ENCODE assay signal across 11 cellular contexts in the genomic region with DNA sequence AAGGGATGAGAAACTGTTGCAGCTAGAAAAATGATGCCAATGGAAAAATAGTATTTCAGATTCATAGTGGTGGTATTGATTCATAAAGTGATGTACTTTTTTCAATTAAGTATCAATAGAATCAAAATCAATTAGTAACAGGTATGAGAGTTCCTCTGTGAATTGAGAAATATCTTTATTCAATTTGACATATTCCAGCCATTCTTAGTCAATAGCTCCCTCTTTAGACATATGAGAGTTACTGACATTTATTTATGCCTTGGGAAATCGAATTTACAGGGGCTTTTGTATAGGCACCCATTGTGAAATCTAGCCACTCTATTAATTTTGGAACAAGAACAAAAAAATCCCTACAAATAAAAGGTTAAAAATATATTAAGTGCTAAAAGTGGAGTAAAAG.
DNase-seq lines count a peak whose midpoint lies in the region; ATAC-seq, FAIRE-seq and TF ChIP-seq lines count a peak whose summit lies in the region.
"Had no signal": no experiment of that assay in that cellular context is flagged by ENCODE, and none has a peak within 500 bp of the region (broad histone marks: within the 10 kb centered on the region; RNA-seq: fewer than 3 reads in every experiment).

No MANE protein-coding gene starts in this region.

- no peaks in the 10 kb centered on the region for H3K4me1 Mint-ChIP-seq in CD8-positive, alpha-beta memory T cell

- peaks cover 3 to 19% (median 12%) of the 10 kb centered on the region in 5 donors for H3K9me3 Mint-ChIP-seq in CD8-positive, alpha-beta memory T cell

- POLR2A ChIA-PET in CD8-positive, alpha-beta memory T cell (lab: Charles Lee), result no interaction called here

- no peak overlapping the region for H3K4me2 ChIP-seq in OCI-LY1 (ENCODE audit: low read length)

- TF ChIP-seq CTCF in AG09309 (IDR thresholded peaks at IDR 0.05; ENCODE audit: control insufficient read depth, insufficient read depth, low read depth, low read length, missing control alignments), result peak; percentile 28
- no peak for TF ChIP-seq CTCF in GM13976 (IDR thresholded peaks at IDR 0.05; ENCODE audit: borderline replicate concordance, control extremely low read depth, extremely low read depth, insufficient read depth, missing control alignments)
- TF ChIP-seq CTCF in OCI-LY1 (IDR thresholded peaks at IDR 0.05; ENCODE audit: low read length), result peak; percentile 51

- H3K36me3 ChIP-seq in OCI-LY1 (ENCODE audit: insufficient read depth, low read length), result no peaks in the 10 kb centered on the region
- no peaks in the 10 kb centered on the region for H3K36me3 ChIP-seq in CD8-positive, alpha-beta memory T cell (ENCODE audit: insufficient read depth, low read length)

- no peaks in the 10 kb centered on the region for H3F3A ChIP-seq in OCI-LY1 (ENCODE audit: insufficient read depth, low read length)

- ATAC-seq in GM21786 (IDR thresholded peaks at IDR 0.05; ENCODE audit: unreplicated experiment) (no peak), GM18519 (IDR thresholded peaks at IDR 0.05; ENCODE audit: low FRiP score, unreplicated experiment) (no peak)

- H3K4me3 Mint-ChIP-seq in CD8-positive, alpha-beta memory T cell, result no peak overlapping the region

- H3K27me3 Mint-ChIP-seq in CD8-positive, alpha-beta memory T cell, result no peaks in the 10 kb centered on the region

- peak; percentile 40 for FAIRE-seq in frontal cortex (lab: Jason Lieb, UNC)
- FAIRE-seq: astrocyte had no signal

- DNase-seq in AG09309 (ENCODE audit: low read depth), result no peak
- peak; percentile 17 for DNase-seq in GM13976 (ENCODE audit: low spot score)
- DNase-seq in frontal cortex (ENCODE audit: low spot score in 2 of 2), result peak in 1 of 2 donors; percentile 26
- DNase-seq in putamen (ENCODE audit: low spot score), result no peak
- DNase-seq in CD8-positive, alpha-beta memory T cell, result no peak
- DNase-seq: NCI-H774; stimulated activated CD8-positive, alpha-beta memory T cell treated with anti-CD3 and anti-CD28 coated beads, Interleukin-4, amount 100 ng/mL, for 48 hours had no signal

- no peaks in the 10 kb centered on the region for H3K4me1 ChIP-seq in OCI-LY1 (ENCODE audit: insufficient read depth, low read length, severe bottlenecking)
- H3K4me1 ChIP-seq in CD8-positive, alpha-beta memory T cell (ENCODE audit: insufficient read depth, low read length), result no peaks in the 10 kb centered on the region

- H3K4me3 ChIP-seq in AG09309 (ENCODE audit: control insufficient read depth, low read depth, low read length) (no peak overlapping the region), OCI-LY1 (ENCODE audit: low read depth, low read length, poor library complexity, severe bottlenecking) (no peak overlapping the region)
- no peak overlapping the region for H3K4me3 ChIP-seq in CD8-positive, alpha-beta memory T cell (ENCODE audit: low read length)

- H3K79me2 ChIP-seq in OCI-LY1 (ENCODE audit: insufficient read depth, low read length), result no peaks in the 10 kb centered on the region

- CTCF ChIA-PET in CD8-positive, alpha-beta memory T cell (lab: Charles Lee), result no interaction called here

- H2AFZ ChIP-seq in OCI-LY1 (ENCODE audit: low read length), result no peak overlapping the region

- no peak overlapping the region for H3K27ac Mint-ChIP-seq in CD8-positive, alpha-beta memory T cell

- H3K9me3 ChIP-seq in OCI-LY1 (ENCODE audit: low read length), result no peaks in the 10 kb centered on the region
- no peaks in the 10 kb centered on the region for H3K9me3 ChIP-seq in CD8-positive, alpha-beta memory T cell (ENCODE audit: low read length)

- no peaks in the 10 kb centered on the region for H4K20me1 ChIP-seq in OCI-LY1 (ENCODE audit: insufficient read depth, low read length)

- no peak overlapping the region for H3K9ac ChIP-seq in OCI-LY1 (ENCODE audit: low read length)

- H3K27me3 ChIP-seq in OCI-LY1 (ENCODE audit: insufficient read depth, low read length), result no peaks in the 10 kb centered on the region
- no peaks in the 10 kb centered on the region for H3K27me3 ChIP-seq in CD8-positive, alpha-beta memory T cell (ENCODE audit: insufficient read depth, low read length, poor library complexity, severe bottlenecking)

- no peaks in the 10 kb centered on the region for H3K9me2 ChIP-seq in OCI-LY1 (ENCODE audit: low read depth, low read length)

- in situ Hi-C loops in GM13976 (cut with MboI; ENCODE audit: low sequenced_read_pairs, unreplicated experiment), result no loop called here

- no peaks in the 10 kb centered on the region for H3K36me3 Mint-ChIP-seq in CD8-positive, alpha-beta memory T cell

- no peak overlapping the region for H3K27ac ChIP-seq in OCI-LY1 (ENCODE audit: low read depth, low read length, poor library complexity, severe bottlenecking)
- H3K27ac ChIP-seq in CD8-positive, alpha-beta memory T cell (ENCODE audit: low read depth, low read length), result no peak overlapping the region
